Comparison of ENCODE assay signal across 23 cellular contexts in genomic region chr4:113627321-113627720, GRCh38.
A peak's percentile ranks its signal among the peaks of the same experiment; 100 is the strongest.
DNase-seq lines count a peak whose midpoint lies in the region; ATAC-seq, FAIRE-seq and TF ChIP-seq lines count a peak whose summit lies in the region.
"Had no signal": no experiment of that assay in that cellular context is flagged by ENCODE, and none has a peak within 500 bp of the region (broad histone marks: within the 10 kb centered on the region; RNA-seq: fewer than 3 reads in every experiment).

No MANE protein-coding gene starts in this region.

- no peak for TF ChIP-seq CTCF in right atrium auricular region (IDR thresholded peaks at IDR 0.05)
- TF ChIP-seq CTCF in VCaP (conservative IDR thresholded peaks at IDR 0.05): no peak

- H3K27me3 ChIP-seq in right atrium auricular region: no peaks in the 10 kb centered on the region
- H3K27me3 ChIP-seq: SJSA1 had no signal

- peak overlapping the region in 1 of 2 donors; percentile 46 for H3K27ac ChIP-seq in right atrium auricular region
- peak overlapping the region; percentile 44 for H3K27ac ChIP-seq in VCaP
- H3K27ac ChIP-seq: GM23248, SJSA1 had no signal

- DNase-seq in NCI-H2171 treated with DMSO at 0.1 percent for 48 hours (lab: John Stamatoyannopoulos, UW) (peak; percentile 3), NCI-H2171 (lab: John Stamatoyannopoulos, UW) (no peak), left ventricle myocardium superior (no peak), right atrium auricular region (ENCODE audit: low spot score) (no peak), urothelium cell line (ENCODE audit: low spot score) (no peak)
- DNase-seq in central memory CD4-positive, alpha-beta T cell: no peak
- DNase-seq: 8988T; DMS79; GM23248; H9; KG1; NCI-H1092 treated with DMSO at 0.1 percent for 48 hours; NCI-H1436 treated with DMSO at 0.1 percent for 48 hours; NCI-H1930; NCI-H345; NCI-H524; NCI-H774; NK-92 treated with Interleukin-12 subunit alpha and Interleukin-12 subunit beta, amount 100 ng/mL, for 24 hours had no signal

- no peaks in the 10 kb centered on the region for H3K9me3 ChIP-seq in right atrium auricular region
- H3K9me3 ChIP-seq: SJSA1 had no signal

- H3K4me3 ChIP-seq in right atrium auricular region: no peak overlapping the region
- H3K4me3 ChIP-seq: GM23248, SJSA1 had no signal

- H3K36me3 ChIP-seq in right atrium auricular region: no peaks in the 10 kb centered on the region
- H3K36me3 ChIP-seq: SJSA1 had no signal

- FAIRE-seq in urothelium cell line (lab: Jason Lieb, UNC): peak; percentile 30
- FAIRE-seq: HTR-8/SVneo, RCC 7860 had no signal

- H3K4me1 ChIP-seq in right atrium auricular region: peaks cover 0 to 17% of the 10 kb centered on the region in 2 donors
- H3K4me1 ChIP-seq: SJSA1 had no signal

- ATAC-seq in left ventricle myocardium superior (peak; percentile 15), HG02623 (IDR thresholded peaks at IDR 0.05; ENCODE audit: unreplicated experiment) (no peak)

- intact Hi-C loops in left ventricle myocardium superior (cut with micrococcal nuclease): no loop called here
